Comparison of ENCODE assay signal across 1 cellular context in genomic region chr16:75432828-75433731, GRCh38.
TF ChIP-seq lines count a peak whose summit lies in the region.

TSS of gene CFDP1 (minus strand) at chr16:75433503. CDS start at chr16:75433352, 151 bp downstream.

TF ChIP-seq in K562, 482 proteins besides CTCF, POLR2A, EP300 and RAD21 (continued from another document and continues in another):
- TF ChIP-seq MGA (IDR thresholded peaks at IDR 0.05): peak; percentile 99
- peak; percentile 98 for TF ChIP-seq NKRF (IDR thresholded peaks at IDR 0.05; ENCODE audit: borderline replicate concordance)
- TF ChIP-seq SFPQ (IDR thresholded peaks at IDR 0.05; ENCODE audit: low read depth, low read length): no peak
- TF ChIP-seq ZFP30 (CRISPR knock-in tag; IDR thresholded peaks at IDR 0.05; ENCODE audit: borderline replicate concordance): no peak
- no peak for TF ChIP-seq BRCA1 (IDR thresholded peaks at IDR 0.05)
- TF ChIP-seq BRCA1 (CRISPR knock-in tag; IDR thresholded peaks at IDR 0.05): peak; percentile 96; the same call in 1 of the 2 replicates
- peak; percentile 99 to 100 for TF ChIP-seq MNT (conservative IDR thresholded peaks at IDR 0.05)
- TF ChIP-seq USF2 (CRISPR knock-in tag; IDR thresholded peaks at IDR 0.05): peak; percentile 84
- no peak for TF ChIP-seq GTF2E2 (tag; IDR thresholded peaks at IDR 0.05)
- peak; percentile 79 for TF ChIP-seq RBBP5 (IDR thresholded peaks at IDR 0.05; ENCODE audit: borderline replicate concordance, insufficient read depth, low read length, poor library complexity, severe bottlenecking)
- TF ChIP-seq ZFP91 (CRISPR knock-in tag; IDR thresholded peaks at IDR 0.05): peak; percentile 13; the same call in 1 of the 2 replicates
- no peak for TF ChIP-seq ZNF766 (CRISPR knock-in tag; conservative IDR thresholded peaks at IDR 0.05)
- TF ChIP-seq E2F3 (CRISPR knock-in tag; IDR thresholded peaks at IDR 0.05): peak; percentile 95
- peak; percentile 91 for TF ChIP-seq USF1 (CRISPR knock-in tag; IDR thresholded peaks at IDR 0.05)
- no peak for TF ChIP-seq HOMEZ (CRISPR knock-in tag; IDR thresholded peaks at IDR 0.05)
- TF ChIP-seq GATAD2B (IDR thresholded peaks at IDR 0.05; ENCODE audit: borderline replicate concordance): no peak
- TF ChIP-seq EHMT2 (IDR thresholded peaks at IDR 0.05): no peak
- peak; percentile 42 for TF ChIP-seq PKNOX1 (IDR thresholded peaks at IDR 0.05)
- peak; percentile 22; the same call in 1 of the 2 replicates for TF ChIP-seq CBFA2T3 (IDR thresholded peaks at IDR 0.05)
- peak; percentile 34; the same call in 1 of the 2 replicates for TF ChIP-seq LARP7 (IDR thresholded peaks at IDR 0.05)
- no peak for TF ChIP-seq NR3C1 (CRISPR knock-in tag; IDR thresholded peaks at IDR 0.05)
- TF ChIP-seq ZHX1 (conservative IDR thresholded peaks at IDR 0.05; ENCODE audit: low read length): no peak
- no peak for TF ChIP-seq TEAD2 (tag; IDR thresholded peaks at IDR 0.05)
- peak; percentile 62; the same call in 1 of the 2 replicates for TF ChIP-seq EP400 (IDR thresholded peaks at IDR 0.05)
- TF ChIP-seq STAG1 (CRISPR knock-in tag; IDR thresholded peaks at IDR 0.05; ENCODE audit: borderline replicate concordance): peak; percentile 36; the same call in 1 of the 2 replicates
